26 cellular contexts compared by ENCODE assay signal in genomic region chr10:68517188-68517587, GRCh38. TPM values are rescaled to one million over a fixed set of nuclear protein-coding genes. Genes with fewer than 3 reads are reported as not detected.
DNase-seq lines count a peak whose midpoint lies in the region; FAIRE-seq and TF ChIP-seq lines count a peak whose summit lies in the region.
"Had no signal": no experiment of that assay in that cellular context is flagged by ENCODE, and none has a peak within 500 bp of the region (broad histone marks: within the 10 kb centered on the region; RNA-seq: fewer than 3 reads in every experiment).

No MANE protein-coding gene starts in this region.

- no peak overlapping the region for H2BK15ac ChIP-seq in mesenchymal stem cell (ENCODE audit: low read depth, poor library complexity, severe bottlenecking)

- no peak overlapping the region for H2BK12ac ChIP-seq in mesenchymal stem cell (ENCODE audit: low read length in 2 of 2)

- no peaks in the 10 kb centered on the region for H3K9me3 ChIP-seq in AG04450 (ENCODE audit: control insufficient read depth, insufficient read depth, low read length)
- H3K9me3 ChIP-seq in mesenchymal stem cell (ENCODE audit: control insufficient read depth, low read length): no peaks in the 10 kb centered on the region
- H3K9me3 ChIP-seq: Peyer's patch, sigmoid colon, SJCRH30 had no signal

- no peak for DNase-seq in AG04450 (ENCODE audit: low read depth, low spot score)
- DNase-seq in HFFc6: peak; percentile 0
- DNase-seq in mesenchymal stem cell: no peak
- DNase-seq in H54 (ENCODE audit: insufficient read length, low spot score): no peak
- no peak for DNase-seq in OCI-M2 (lab: John Stamatoyannopoulos, UW; ENCODE audit: unreplicated experiment)
- no peak for DNase-seq in GM12891 (ENCODE audit: insufficient read length, low spot score)
- no peak for DNase-seq in cerebellum (ENCODE audit: low spot score)
- DNase-seq: activated gamma-delta T cell treated with Interleukin-2 at 50 U/mL for 16 hours; caudate nucleus; CD4-positive, alpha-beta T cell; dermis blood vessel endothelial cell; GDM1; glutamatergic neuron; left cardiac atrium; mesendoderm; naive thymus-derived CD8-positive, alpha-beta T cell; NCI-H1092; NCI-H2081 treated with DMSO at 0.1 percent for 48 hours; T-helper 2 cell; WERI-Rb-1 had no signal

- no peak overlapping the region for H3K14ac ChIP-seq in mesenchymal stem cell (ENCODE audit: low read length in 2 of 2)

- WGBS in mesenchymal stem cell: 93% methylated on average over 3 of the region's 5 CpGs

- H4K91ac ChIP-seq in mesenchymal stem cell (ENCODE audit: low read length): no peak overlapping the region

- no peak overlapping the region for H3K18ac ChIP-seq in mesenchymal stem cell (ENCODE audit: low read depth in 1 of 2, low read length in 2 of 2)

- H3K4me2 ChIP-seq in mesenchymal stem cell (ENCODE audit: low read length, poor library complexity, severe bottlenecking): no peak overlapping the region

- H3K27me3 ChIP-seq in AG04450 (ENCODE audit: control insufficient read depth, insufficient read depth, low read length) (no peaks in the 10 kb centered on the region), mesenchymal stem cell (ENCODE audit: control insufficient read depth in 1 of 2, insufficient read depth in 1 of 2, low read length in 2 of 2) (no peaks in the 10 kb centered on the region)
- H3K27me3 ChIP-seq: Peyer's patch, sigmoid colon, SJCRH30 had no signal

- H3K23ac ChIP-seq in mesenchymal stem cell (ENCODE audit: low read length in 2 of 2): no peak overlapping the region

- peaks cover 11 to 15% of the 10 kb centered on the region in 2 experiments for H3K36me3 ChIP-seq in mesenchymal stem cell (ENCODE audit: control insufficient read depth in 1 of 2, insufficient read depth in 2 of 2, low read depth in 1 of 2, low read length in 2 of 2)
- H3K36me3 ChIP-seq: SJCRH30 had no signal

- H2BK120ac ChIP-seq in mesenchymal stem cell (ENCODE audit: low read depth, low read length): no peak overlapping the region

- H2BK5ac ChIP-seq in mesenchymal stem cell (ENCODE audit: low read depth, low read length, poor library complexity, severe bottlenecking): no peak overlapping the region

- no peaks in the 10 kb centered on the region for H3K9me3 Mint-ChIP-seq in HFFc6
- H3K9me3 Mint-ChIP-seq in activated naive CD8-positive, alpha-beta T cell (ENCODE audit: low read depth): no peaks in the 10 kb centered on the region
- H3K9me3 Mint-ChIP-seq: CD4-positive, alpha-beta T cell; naive thymus-derived CD8-positive, alpha-beta T cell had no signal

- peak overlapping the region; percentile 79 for H3K27ac Mint-ChIP-seq in HFFc6
- H3K27ac Mint-ChIP-seq in activated naive CD8-positive, alpha-beta T cell: peak overlapping the region; percentile 5
- H3K27ac Mint-ChIP-seq: CD4-positive, alpha-beta T cell had no signal

- no peak overlapping the region for H4K8ac ChIP-seq in mesenchymal stem cell (ENCODE audit: low read length)

- TF ChIP-seq POLR2A in H54 (IDR thresholded peaks at IDR 0.05; ENCODE audit: low read depth, low read length) (no peak), GM12891 (IDR thresholded peaks at IDR 0.05; ENCODE audit: low read depth, low read length) (no peak)

- TF ChIP-seq CTCF in AG04450 (IDR thresholded peaks at IDR 0.05; ENCODE audit: low read depth, low read length): no peak
- TF ChIP-seq CTCF in HFFc6 (IDR thresholded peaks at IDR 0.05): no peak

- POLR2A ChIA-PET in AG04450 (lab: Yijun Ruan, JAX): no interaction called here

- no peak overlapping the region for H2AK5ac ChIP-seq in mesenchymal stem cell (ENCODE audit: low read length, severe bottlenecking)

- no peaks in the 10 kb centered on the region; the same call in 1 of the 2 replicates for H3K27me3 Mint-ChIP-seq in HFFc6 (ENCODE audit: insufficient read depth)
- no peaks in the 10 kb centered on the region for H3K27me3 Mint-ChIP-seq in activated naive CD8-positive, alpha-beta T cell
- H3K27me3 Mint-ChIP-seq: CD4-positive, alpha-beta T cell; naive thymus-derived CD8-positive, alpha-beta T cell had no signal

- no peaks in the 10 kb centered on the region for H3K4me1 ChIP-seq in mesenchymal stem cell (ENCODE audit: control insufficient read depth, insufficient read depth, low read depth, low read length)
- H3K4me1 ChIP-seq: parathyroid adenoma, sigmoid colon, SJCRH30 had no signal

- H3K4me1 Mint-ChIP-seq in HFFc6 (ENCODE audit: low read depth): peaks cover 23% of the 10 kb centered on the region
- H3K4me1 Mint-ChIP-seq in activated naive CD8-positive, alpha-beta T cell (ENCODE audit: low read depth): peaks cover 6% of the 10 kb centered on the region

- no peak overlapping the region for H3K4ac ChIP-seq in mesenchymal stem cell (ENCODE audit: low read depth in 1 of 2, low read length in 2 of 2)

- peaks cover 3% of the 10 kb centered on the region; the same call in 1 of the 2 replicates for H3K36me3 Mint-ChIP-seq in HFFc6 (ENCODE audit: low read depth)
- peaks cover 2% of the 10 kb centered on the region for H3K36me3 Mint-ChIP-seq in activated naive CD8-positive, alpha-beta T cell

- peak overlapping the region; percentile 33 for H3K9ac ChIP-seq in mesenchymal stem cell (ENCODE audit: low read length)
- H3K9ac ChIP-seq: parathyroid adenoma had no signal

- H3K4me3 ChIP-seq in AG04450 (ENCODE audit: low read depth, low read length) (no peak overlapping the region), mesenchymal stem cell (ENCODE audit: insufficient read depth in 1 of 2, low read depth in 1 of 2, low read length in 2 of 2) (no peak overlapping the region)
- H3K4me3 ChIP-seq: Peyer's patch, sigmoid colon, SJCRH30 had no signal

- peaks cover 12% of the 10 kb centered on the region for H3K79me1 ChIP-seq in mesenchymal stem cell (replicated peaks; ENCODE audit: low read length, poor library complexity, severe bottlenecking)

- peak overlapping the region; percentile 48 for H3K4me3 Mint-ChIP-seq in HFFc6
- H3K4me3 Mint-ChIP-seq in activated naive CD8-positive, alpha-beta T cell: no peak overlapping the region
- H3K4me3 Mint-ChIP-seq: CD4-positive, alpha-beta T cell; naive thymus-derived CD8-positive, alpha-beta T cell had no signal

- no peak overlapping the region for H2AFZ ChIP-seq in mesenchymal stem cell (ENCODE audit: low read depth, low read length)
- H2AFZ ChIP-seq: parathyroid adenoma had no signal

- no peak for FAIRE-seq in H54 (lab: Jason Lieb, UNC)
- FAIRE-seq in GM12891 (lab: Jason Lieb, UNC): no peak
- FAIRE-seq: HTR-8/SVneo had no signal

- CTCF ChIA-PET in AG04450 (lab: Charles Lee): no interaction called here

- peak overlapping the region; percentile 52 for H3K27ac ChIP-seq in AG04450 (ENCODE audit: low read depth, low read length)
- no peak overlapping the region for H3K27ac ChIP-seq in mesenchymal stem cell (ENCODE audit: low read length, poor library complexity, severe bottlenecking)
- H3K27ac ChIP-seq: parathyroid adenoma, Peyer's patch, sigmoid colon, SJCRH30, WERI-Rb-1 had no signal

TF ChIP-seq in GM12891, 5 proteins besides CTCF, POLR2A, EP300 and RAD21:
- TF ChIP-seq POLR2AphosphoS5 (IDR thresholded peaks at IDR 0.05; ENCODE audit: low read depth, low read length): no peak
- no peak for TF ChIP-seq SPI1 (IDR thresholded peaks at IDR 0.05; ENCODE audit: low read depth, low read length)
- no peak for TF ChIP-seq POU2F2 (IDR thresholded peaks at IDR 0.05; ENCODE audit: low read depth, low read length)
- TF ChIP-seq TAF1 (IDR thresholded peaks at IDR 0.05; ENCODE audit: low read depth, low read length): no peak
- TF ChIP-seq PAX5 (IDR thresholded peaks at IDR 0.05; ENCODE audit: insufficient read depth, low read length, severe bottlenecking): no peak

RNA-seq across cellular contexts. Expression of gene SLC25A16, which starts 10.1 kb away (rescaled TPM):
- 13.8 and 21.2 TPM in 2 replicates for polyA plus RNA-seq in AG04450 (2011; rRNA removed)
- 25.3 and 42.3 TPM in 2 replicates for polyA minus RNA-seq in AG04450 (2011; rRNA and poly(A)+ RNA removed)
- 10 to 100 TPM; 19.4 to 30.8 (median 28.4) TPM for total RNA-seq in HFFc6 (2021; fragmentation: NEBNext Ultra II Directional; extraction: Animal tissue kit (Norgen Biotek cat#: 25700))
- 16.5 TPM for polyA plus RNA-seq in mesenchymal stem cell (2013, experiment 1 of 2)
- 13.5 TPM for polyA plus RNA-seq in mesenchymal stem cell (2013, experiment 2 of 2)
- 3.8 TPM for polyA plus RNA-seq in GM12891 (2012; ENCODE audit: low read depth, missing spikeins)
- 27.1 TPM for total RNA-seq in cerebellum

RNA-seq across cellular contexts. Expression of gene TET1, which starts 42.9 kb away (rescaled TPM):
- polyA plus RNA-seq in AG04450 (2011; rRNA removed): 2.4 and 3.4 TPM in 2 replicates
- polyA minus RNA-seq in AG04450 (2011; rRNA and poly(A)+ RNA removed): 10.4 and 14.7 TPM in 2 replicates
- total RNA-seq in HFFc6 (2021; fragmentation: NEBNext Ultra II Directional; extraction: Animal tissue kit (Norgen Biotek cat#: 25700)): 1 to 10 TPM; 2.1 to 2.7 (median 2.5) TPM
- 2.2 TPM for polyA plus RNA-seq in mesenchymal stem cell (2013, experiment 1 of 2)
- polyA plus RNA-seq in mesenchymal stem cell (2013, experiment 2 of 2): 2.1 TPM
- polyA plus RNA-seq in GM12891 (2012; ENCODE audit: low read depth, missing spikeins): 0.37 TPM
- 41.6 TPM for total RNA-seq in cerebellum

RNA-seq across cellular contexts. Expression of gene DNA2, which starts 45.4 kb away (rescaled TPM):
- 1.6 and 2.5 TPM in 2 replicates for polyA plus RNA-seq in AG04450 (2011; rRNA removed)
- 1.7 and 4.4 TPM in 2 replicates for polyA minus RNA-seq in AG04450 (2011; rRNA and poly(A)+ RNA removed)
- 1 to 10 TPM; 6.2 to 8.8 (median 7.2) TPM for total RNA-seq in HFFc6 (2021; fragmentation: NEBNext Ultra II Directional; extraction: Animal tissue kit (Norgen Biotek cat#: 25700))
- 1.6 TPM for polyA plus RNA-seq in mesenchymal stem cell (2013, experiment 1 of 2)
- 1.3 TPM for polyA plus RNA-seq in mesenchymal stem cell (2013, experiment 2 of 2)
- polyA plus RNA-seq in GM12891 (2012; ENCODE audit: low read depth, missing spikeins): 7.1 TPM
- 30.8 TPM for total RNA-seq in cerebellum

Comparison
In these comparisons a context has a peak if more than half of its experiments do, and no peak if none do; other contexts are left out.
1. RNA of gene TET1, which starts 42.9 kb away (total RNA-seq): 41.6 TPM in cerebellum (single experiment); 2.1 to 2.7 TPM in HFFc6; every median in the first group is over 10 times any median in the second.